Comparison of ENCODE assay signal across 8 cellular contexts in genomic region chr9:93096131-93096802, GRCh38. TPM values are rescaled to one million over a fixed set of nuclear protein-coding genes. Genes with fewer than 3 reads are reported as not detected.
A peak's percentile ranks its signal among the peaks of the same experiment; 100 is the strongest.
DNase-seq lines count a peak whose midpoint lies in the region; ATAC-seq, FAIRE-seq and TF ChIP-seq lines count a peak whose summit lies in the region.

A gene with protein sequence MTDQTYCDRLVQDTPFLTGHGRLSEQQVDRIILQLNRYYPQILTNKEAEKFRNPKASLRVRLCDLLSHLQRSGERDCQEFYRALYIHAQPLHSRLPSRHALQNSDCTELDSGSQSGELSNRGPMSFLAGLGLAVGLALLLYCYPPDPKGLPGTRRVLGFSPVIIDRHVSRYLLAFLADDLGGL (plus strand): TSS chr9:93096217. CDS start chr9:93096346, 129 bp downstream.

- no peak for FAIRE-seq in D721Med (lab: Jason Lieb, UNC)

- ATAC-seq in GM21526 (IDR thresholded peaks at IDR 0.05; ENCODE audit: low FRiP score, unreplicated experiment) (peak; percentile 38), thoracic aorta (ENCODE audit: insufficient number of reproducible peaks, low FRiP score, low read depth) (no peak)

- no peaks in the 10 kb centered on the region for H3K27me3 ChIP-seq in thoracic aorta (replicated peaks; ENCODE audit: insufficient read depth)

- peak within 1 kb of the TSS; percentile 55 for H3K4me3 ChIP-seq in epithelial cell of esophagus (ENCODE audit: low read length)
- peak within 1 kb of the TSS; percentile 96 for H3K4me3 ChIP-seq in thoracic aorta

- peaks cover 25 to 43% of the 10 kb centered on the region in 2 donors for H3K4me1 ChIP-seq in thoracic aorta (ENCODE audit: control insufficient read depth in 1 of 2, low read depth in 2 of 2)

- H3K36me3 ChIP-seq in thoracic aorta = no peaks in the 10 kb centered on the region

- peak within 1 kb of the TSS; percentile 96 to 98 for H3K27ac ChIP-seq in thoracic aorta

- TF ChIP-seq EP300 in Ishikawa (IDR thresholded peaks at IDR 0.05; ENCODE audit: borderline replicate concordance) = 0 out of 2 replicates have a peak, but pooled peaks have one; percentile 20

- DNase-seq in D721Med (ENCODE audit: insufficient read length, low spot score) (peak; percentile 31), epithelial cell of esophagus (ENCODE audit: low read depth) (peak; percentile 47), mucosa of gallbladder (ENCODE audit: low spot score) (peak; percentile 53), thoracic aorta (ENCODE audit: low spot score) (no peak), NCI-H1436 (lab: John Stamatoyannopoulos, UW) (no peak)
- DNase-seq in activated CD4-positive, alpha-beta T cell treated with anti-CD3 and anti-CD28 coated beads, Interleukin-2, amount 50 U/mL, for 48 hours = peak; percentile 51 to 62

- H3K9me3 ChIP-seq in thoracic aorta = peaks cover under 1% of the 10 kb centered on the region

- no peak for TF ChIP-seq RAD21 in Ishikawa (IDR thresholded peaks at IDR 0.05; ENCODE audit: low read depth)

- TF ChIP-seq CTCF in D721Med (IDR thresholded peaks at IDR 0.05; ENCODE audit: insufficient read depth, missing control alignments) (no peak), epithelial cell of esophagus (IDR thresholded peaks at IDR 0.05; ENCODE audit: insufficient read depth, low read depth, low read length, missing control alignments) (no peak), thoracic aorta (IDR thresholded peaks at IDR 0.05) (no peak)

TF ChIP-seq in Ishikawa, 13 proteins besides CTCF, POLR2A, EP300 and RAD21:
- TF ChIP-seq ZBTB7A (IDR thresholded peaks at IDR 0.05; ENCODE audit: low read depth) = peak; percentile 74
- TF ChIP-seq TAF1 (IDR thresholded peaks at IDR 0.05; ENCODE audit: low read depth) = peak; percentile 50; the same call in 1 of the 2 replicates
- TF ChIP-seq, protein P1, sequence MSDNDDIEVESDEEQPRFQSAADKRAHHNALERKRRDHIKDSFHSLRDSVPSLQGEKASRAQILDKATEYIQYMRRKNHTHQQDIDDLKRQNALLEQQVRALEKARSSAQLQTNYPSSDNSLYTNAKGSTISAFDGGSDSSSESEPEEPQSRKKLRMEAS (IDR thresholded peaks at IDR 0.05) = peak; percentile 44; the same call in 1 of the 2 replicates
- TF ChIP-seq YY1 (IDR thresholded peaks at IDR 0.05; ENCODE audit: low read depth) = peak; percentile 56
- TF ChIP-seq FOXM1 (IDR thresholded peaks at IDR 0.05; ENCODE audit: borderline replicate concordance, low read depth) = no peak

RNA-seq across cellular contexts. Expression of the gene that starts here (rescaled TPM):
- total RNA-seq in mucosa of gallbladder (45.2 TPM), thoracic aorta (100 to 1,000 TPM in 1 of 2 donors, 10 to 100 TPM in 1; 46.3 to 103 TPM)

Comparison
In these comparisons a context has a peak if more than half of its experiments do, and no peak if none do; other contexts are left out.
1. DNase-seq: peak in D721Med (single experiment), activated CD4-positive, alpha-beta T cell treated with anti-CD3 and anti-CD28 coated beads, Interleukin-2, amount 50 U/mL, for 48 hours (2 of 2), epithelial cell of esophagus (single experiment) and mucosa of gallbladder (single experiment); none in thoracic aorta (single experiment) and NCI-H1436 (single experiment).